ENCODE assay signal across 12 cellular contexts in the genomic region with DNA sequence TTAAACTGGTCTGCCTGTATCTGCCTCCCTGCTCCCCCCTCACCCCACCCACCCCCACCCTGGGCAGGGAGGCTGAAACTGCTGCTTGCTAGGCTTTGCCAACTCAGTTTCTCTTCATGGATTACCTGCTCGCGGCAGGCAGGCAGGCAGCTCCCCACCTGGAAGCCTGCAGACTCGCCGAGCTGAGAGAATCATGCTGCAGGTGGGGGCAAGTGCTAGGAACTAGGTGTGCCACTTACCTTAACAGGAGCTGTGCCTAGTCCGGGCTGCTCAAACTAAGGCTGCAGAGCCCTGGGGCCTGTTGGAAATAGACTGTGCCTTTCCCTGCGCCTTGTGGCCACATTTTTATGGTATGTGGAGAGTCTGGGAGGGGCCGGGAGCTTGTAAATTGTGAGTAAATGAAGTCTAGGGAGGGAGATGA. TPM values are rescaled to one million over a fixed set of nuclear protein-coding genes. Genes with fewer than 3 reads are reported as not detected.
A peak's percentile ranks its signal among the peaks of the same experiment; 100 is the strongest.
DNase-seq lines count a peak whose midpoint lies in the region; ATAC-seq and TF ChIP-seq lines count a peak whose summit lies in the region.
"Had no signal": no experiment of that assay in that cellular context is flagged by ENCODE, and none has a peak within 500 bp of the region (broad histone marks: within the 10 kb centered on the region; RNA-seq: fewer than 3 reads in every experiment).

No MANE protein-coding gene starts in this region.

- peaks cover 89% of the 10 kb centered on the region for H3K4me1 ChIP-seq in CD8-positive, alpha-beta T cell (ENCODE audit: insufficient read depth, low read length)

- peak overlapping the region; percentile 68 for H3K4me3 Mint-ChIP-seq in CD8-positive, alpha-beta T cell
- H3K4me3 Mint-ChIP-seq in natural killer cell, result peak overlapping the region; percentile 80

- H3K9me3 Mint-ChIP-seq in CD8-positive, alpha-beta T cell, result no peaks in the 10 kb centered on the region
- no peaks in the 10 kb centered on the region for H3K9me3 Mint-ChIP-seq in natural killer cell

- peaks cover 85% of the 10 kb centered on the region for H3K4me1 Mint-ChIP-seq in CD8-positive, alpha-beta T cell (ENCODE audit: low read depth)
- peaks cover 78 to 85% of the 10 kb centered on the region in 2 donors for H3K4me1 Mint-ChIP-seq in natural killer cell

- intact Hi-C loops in CD8-positive, alpha-beta T cell (cut with DNase I, micrococcal nuclease), result loop anchor here in 1 of 2 experiments (1.0 kb wide), 1 partner anchor 19 kb away; no protein-coding TSS in a partner anchor
- intact Hi-C loops in natural killer cell (cut with micrococcal nuclease), result loop anchor here (5.0 kb wide), 1 partner anchor 68 kb away; a partner anchor contains a TSS

- CTCF ChIA-PET in CD8-positive, alpha-beta T cell (lab: Charles Lee), result interaction anchor here (1.0 to 10.3 kb wide), 3 partner anchors 17 to 76 kb away, joined by 4 to 92 read pairs (median 7); a partner anchor contains a TSS

- POLR2A ChIA-PET in CD8-positive, alpha-beta T cell (lab: Charles Lee), result interaction anchor here (2.1 kb wide), 1 partner anchor 18 kb away, joined by 5 read pairs; no protein-coding TSS in a partner anchor

- no peak for TF ChIP-seq POLR2A in GM18505 (IDR thresholded peaks at IDR 0.05; ENCODE audit: borderline replicate concordance, extremely low read depth, insufficient read depth, insufficient read length)

- H3K27ac Mint-ChIP-seq in CD8-positive, alpha-beta T cell, result peak overlapping the region; percentile 89
- peak overlapping the region; percentile 81 to 87 for H3K27ac Mint-ChIP-seq in natural killer cell

- no peaks in the 10 kb centered on the region for H3K9me3 ChIP-seq in CD8-positive, alpha-beta T cell (ENCODE audit: low read length)

- H3K27ac ChIP-seq in CD8-positive, alpha-beta T cell (ENCODE audit: low read depth, low read length), result peak overlapping the region; percentile 16
- H3K27ac ChIP-seq in cingulate gyrus (ENCODE audit: low read depth, low read length), result peak overlapping the region; percentile 2

- H3K36me3 Mint-ChIP-seq in CD8-positive, alpha-beta T cell, result peaks cover 14% of the 10 kb centered on the region
- H3K36me3 Mint-ChIP-seq in natural killer cell, result no peaks in the 10 kb centered on the region

- no peak for DNase-seq in CD8-positive, alpha-beta T cell
- DNase-seq in NCI-H510A (lab: John Stamatoyannopoulos, UW) (peak; percentile 33), natural killer cell (no peak), hypothalamus (lab: John Stamatoyannopoulos, UW) (no peak), mesenteric fat pad (ENCODE audit: low spot score) (no peak), NCI-H2081 (lab: John Stamatoyannopoulos, UW) (no peak)
- DNase-seq: IMR-90, left ventricle myocardium superior, retina had no signal

- no peaks in the 10 kb centered on the region for H3K27me3 ChIP-seq in CD8-positive, alpha-beta T cell (ENCODE audit: insufficient read depth, low read length)

- ATAC-seq in CD8-positive, alpha-beta T cell, result no peak
- no peak for ATAC-seq in natural killer cell
- ATAC-seq in GM18505 (IDR thresholded peaks at IDR 0.05; ENCODE audit: unreplicated experiment), result no peak
- ATAC-seq: left ventricle myocardium superior, Right ventricle myocardium inferior had no signal

- no peaks in the 10 kb centered on the region for H3K27me3 Mint-ChIP-seq in CD8-positive, alpha-beta T cell (ENCODE audit: low read depth)
- no peaks in the 10 kb centered on the region for H3K27me3 Mint-ChIP-seq in natural killer cell (ENCODE audit: low read depth in 2 of 2)

- H3K36me3 ChIP-seq in CD8-positive, alpha-beta T cell (ENCODE audit: insufficient read depth, low read length), result no peaks in the 10 kb centered on the region

- TF ChIP-seq CTCF in CD8-positive, alpha-beta T cell (IDR thresholded peaks at IDR 0.05), result no peak
- no peak for TF ChIP-seq CTCF in natural killer cell (IDR thresholded peaks at IDR 0.05)

- peak overlapping the region; percentile 2 for H3K4me3 ChIP-seq in CD8-positive, alpha-beta T cell (ENCODE audit: low read depth, low read length)

RNA-seq across cellular contexts. Expression of a gene that starts 30.3 kb away (rescaled TPM):
- 10 to 100 TPM; 16.9 to 19.1 TPM for total RNA-seq in CD8-positive, alpha-beta T cell
- total RNA-seq in natural killer cell (10 to 100 TPM; 63.8 to 88.4 (median 80.2) TPM), mesenteric fat pad (32.2 TPM)

RNA-seq across cellular contexts. Expression of a gene that starts 47.8 kb away (rescaled TPM):
- total RNA-seq in CD8-positive, alpha-beta T cell, result not detected
- not detected for total RNA-seq in natural killer cell
- total RNA-seq in mesenteric fat pad, result 0.58 TPM

RNA-seq across cellular contexts. Expression of a gene that starts 55.9 kb away (rescaled TPM):
- 1 to 10 TPM; 4.0 to 4.1 TPM for total RNA-seq in CD8-positive, alpha-beta T cell
- total RNA-seq in natural killer cell, result 10 to 100 TPM; 15.6 to 25.3 (median 21.1) TPM
- 16.2 TPM for total RNA-seq in mesenteric fat pad
